1 cellular context compared by ENCODE assay signal in the genomic region with DNA sequence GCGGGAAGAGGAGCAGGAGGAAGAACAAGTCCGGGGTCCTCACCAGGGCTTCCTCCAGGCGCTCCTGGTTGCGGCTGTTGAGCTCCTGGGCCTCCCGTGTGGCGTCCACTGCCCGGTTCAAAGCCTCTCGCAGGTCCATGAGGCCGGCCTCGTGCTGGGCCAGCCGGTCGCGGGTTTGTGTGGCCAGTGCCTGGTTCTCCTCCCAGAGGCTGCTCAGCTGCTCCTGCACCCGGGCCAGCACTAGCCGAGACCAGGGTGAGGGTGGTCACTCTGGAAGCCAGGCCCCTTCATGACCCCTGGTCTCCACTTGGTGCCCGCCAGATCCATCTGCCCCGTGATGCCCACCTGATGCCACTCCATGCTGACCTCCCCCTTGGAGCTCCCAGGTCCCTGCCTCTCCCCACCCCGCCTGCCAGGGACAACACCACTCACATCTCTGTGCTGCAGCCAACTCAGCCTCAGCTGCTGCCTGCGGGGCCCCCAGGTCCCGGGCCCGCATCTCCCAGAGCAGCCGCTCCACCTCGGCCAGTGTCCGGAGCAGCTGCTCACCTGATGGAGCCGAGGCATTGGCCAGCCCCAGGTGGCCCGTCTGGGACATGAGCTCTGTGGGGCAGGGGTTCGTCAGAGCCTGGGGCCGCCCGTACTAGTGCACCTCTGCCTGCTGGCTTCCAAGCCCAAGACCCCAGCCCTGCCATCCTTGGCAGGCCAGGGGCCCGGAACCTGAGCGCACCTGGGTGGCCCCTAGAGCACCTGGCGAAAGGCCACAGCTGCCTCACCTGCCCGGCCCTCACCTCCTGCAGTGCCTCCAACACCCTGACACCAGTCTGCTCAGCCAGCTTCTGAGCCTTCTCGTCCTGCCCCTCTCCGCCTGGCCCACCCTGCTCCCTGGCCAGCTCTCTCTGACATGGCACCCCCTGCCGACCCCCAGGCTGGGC.
TF ChIP-seq lines count a peak whose summit lies in the region.

No MANE protein-coding gene starts in this region.

TF ChIP-seq in HEK293, 187 proteins besides CTCF, POLR2A, EP300 and RAD21 (continued from another document):
- TF ChIP-seq ZBTB7A (tag by site-specific recombination; IDR thresholded peaks at IDR 0.05; ENCODE audit: low read depth) (peak; percentile 59; the same call in 1 of the 2 replicates), ZNF221 (tag by site-specific recombination; IDR thresholded peaks at IDR 0.05; ENCODE audit: borderline replicate concordance) (no peak), GLIS2 (tag by site-specific recombination; IDR thresholded peaks at IDR 0.05) (peak; percentile 56), ZEB2 (tag by site-specific recombination; IDR thresholded peaks at IDR 0.05) (peak; percentile 61)
TF ChIP-seq in HEK293: peak in this region for 7.
